8 cellular contexts compared by ENCODE assay signal in genomic region chr10:44974082-44974627, GRCh38. TPM values are rescaled to one million over a fixed set of nuclear protein-coding genes. Genes with fewer than 3 reads are reported as not detected.
DNase-seq lines count a peak whose midpoint lies in the region; ATAC-seq, FAIRE-seq and TF ChIP-seq lines count a peak whose summit lies in the region.

No MANE protein-coding gene starts in this region.

- WGBS in K562 (ENCODE audit: insufficient coverage, low coverage, missing lambda C conversion rate): 27% methylated on average over 7 of the region's 7 CpGs
- WGBS in mesendoderm (ENCODE audit: extremely low coverage, insufficient coverage, low lambda C conversion rate): no CpG with 5 or more reads among the region's 7 CpGs

- H3K23ac ChIP-seq in mesendoderm (ENCODE audit: low read length): peak overlapping the region; percentile 99

- peak overlapping the region; percentile 64 for H3K4ac ChIP-seq in mesendoderm (ENCODE audit: low read depth, low read length)

- CTCF ChIA-PET in K562 (lab: Yijun Ruan, JAX; ENCODE audit: low intra/inter-chr PET ratio): interaction anchor here (0.6 to 3.1 kb wide), 2 partner anchors 17 to 41 kb away, joined by 3 to 32 read pairs; no protein-coding TSS in a partner anchor

- H2BK5ac ChIP-seq in mesendoderm (ENCODE audit: low read length): no peak overlapping the region

- no peak for DNase-seq in stimulated activated naive CD8-positive, alpha-beta T cell treated with anti-CD3 and anti-CD28 coated beads, Interleukin-15, Interleukin-2, amounts not matched to agents 100 U/mL and 50 U/mL, for 24 hours
- DNase-seq in K562 (ENCODE audit: extremely low read depth in 1 of 4, low spot score in 3 of 4) (no peak), mesendoderm (no peak)
- no peak for DNase-seq in stimulated activated CD4-positive, alpha-beta T cell treated with anti-CD3 and anti-CD28 coated beads, Interleukin-2, amount 100 ng/mL, for 48 hours
- no peak for DNase-seq in stimulated activated CD4-positive, alpha-beta T cell treated with anti-CD3 and anti-CD28 coated beads, Interleukin-4, amount 100 ng/mL, for 4 hours
- no peak for DNase-seq in activated CD8-positive, alpha-beta memory T cell treated with anti-CD3 and anti-CD28 coated beads, Interleukin-2, amount 50 U/mL, for 48 hours

- H3K27ac ChIP-seq in K562 (ENCODE audit: extremely low read depth, low read depth, low read length): peak overlapping the region; percentile 51
- H3K27ac ChIP-seq in mesendoderm (ENCODE audit: low read depth, low read length): no peak overlapping the region

- peak overlapping the region; percentile 44 for H3K18ac ChIP-seq in mesendoderm (ENCODE audit: low read length)

- H3K9me3 Mint-ChIP-seq in stimulated activated naive CD8-positive, alpha-beta T cell treated with anti-CD3 and anti-CD28 coated beads, Interleukin-15, Interleukin-2, amounts not matched to agents 100 ng/mL and 50 ng/mL, for 24 hours: no peaks in the 10 kb centered on the region

- H3K79me2 ChIP-seq in K562 (ENCODE audit: control insufficient read depth, insufficient read depth, low read length): no peaks in the 10 kb centered on the region
- H3K79me2 ChIP-seq in mesendoderm (ENCODE audit: control insufficient read depth, insufficient read depth, low read length): no peaks in the 10 kb centered on the region

- no peak for ATAC-seq in stimulated activated naive CD8-positive, alpha-beta T cell treated with anti-CD3 and anti-CD28 coated beads, Interleukin-15, Interleukin-2, amounts not matched to agents 100 U/mL and 50 U/mL, for 24 hours
- ATAC-seq in K562: peak; percentile 2; the same call in 2 of the 3 replicates
- ATAC-seq in GM21717 (IDR thresholded peaks at IDR 0.05; ENCODE audit: unreplicated experiment): no peak

- no peak for TF ChIP-seq POLR2A in K562 (conservative IDR thresholded peaks at IDR 0.05)

- no peaks in the 10 kb centered on the region for H3K36me3 ChIP-seq in K562 (ENCODE audit: control insufficient read depth, insufficient read depth, low read length)
- no peaks in the 10 kb centered on the region for H3K36me3 ChIP-seq in mesendoderm (ENCODE audit: control insufficient read depth, insufficient read depth, low read length)

- no peak for TF ChIP-seq EP300 in K562 (IDR thresholded peaks at IDR 0.05; ENCODE audit: low read length)

- H3K4me3 ChIP-seq in K562 (peak overlapping the region; percentile 35), mesendoderm (ENCODE audit: low read length) (no peak overlapping the region)

- H3K27me3 ChIP-seq in K562 (ENCODE audit: control insufficient read depth in 2 of 2, insufficient read depth in 2 of 2, low read length in 2 of 2): peaks cover 0 to 11% of the 10 kb centered on the region in 2 experiments; a peak in 2 of 5 replicates
- H3K27me3 ChIP-seq in mesendoderm (ENCODE audit: insufficient read depth, low read length, poor library complexity): no peaks in the 10 kb centered on the region

- peak overlapping the region; percentile 18 for H2AK5ac ChIP-seq in mesendoderm (ENCODE audit: low read length)

- no peaks in the 10 kb centered on the region for H3K9me1 ChIP-seq in K562 (ENCODE audit: control insufficient read depth, insufficient read depth, low read length)

- POLR2A ChIA-PET in K562 (lab: Yijun Ruan, JAX): interaction anchor here (0.7 kb wide), 1 partner anchor 10 kb away, joined by 3 read pairs; no protein-coding TSS in a partner anchor

- no peaks in the 10 kb centered on the region for H3K79me1 ChIP-seq in mesendoderm (ENCODE audit: low read length)

- intact Hi-C loops in K562 (cut with micrococcal nuclease): no loop called here

- no peaks in the 10 kb centered on the region for H3K9me3 ChIP-seq in K562 (replicated peaks; ENCODE audit: control insufficient read depth, insufficient read depth, low read depth, low read length)

- H4K5ac ChIP-seq in mesendoderm (ENCODE audit: low read length): no peak overlapping the region

- H3K27ac Mint-ChIP-seq in stimulated activated naive CD8-positive, alpha-beta T cell treated with anti-CD3 and anti-CD28 coated beads, Interleukin-15, Interleukin-2, amounts not matched to agents 100 ng/mL and 50 ng/mL, for 24 hours: no peak overlapping the region

- no peaks in the 10 kb centered on the region for H3K27me3 Mint-ChIP-seq in stimulated activated naive CD8-positive, alpha-beta T cell treated with anti-CD3 and anti-CD28 coated beads, Interleukin-15, Interleukin-2, amounts not matched to agents 100 ng/mL and 50 ng/mL, for 24 hours

- peak overlapping the region; percentile 71 for H3K4me3 Mint-ChIP-seq in stimulated activated naive CD8-positive, alpha-beta T cell treated with anti-CD3 and anti-CD28 coated beads, Interleukin-15, Interleukin-2, amounts not matched to agents 100 ng/mL and 50 ng/mL, for 24 hours

- H3K4me1 Mint-ChIP-seq in stimulated activated naive CD8-positive, alpha-beta T cell treated with anti-CD3 and anti-CD28 coated beads, Interleukin-15, Interleukin-2, amounts not matched to agents 100 ng/mL and 50 ng/mL, for 24 hours (ENCODE audit: low read depth): peaks cover 30% of the 10 kb centered on the region

- no TSS peak for BruUV-seq in K562 (replicated peaks; lab: Mats Ljungman, UMichigan)

- peak overlapping the region; percentile 98 for H2AFZ ChIP-seq in K562 (ENCODE audit: low read depth, low read length)

- H3K36me3 Mint-ChIP-seq in stimulated activated naive CD8-positive, alpha-beta T cell treated with anti-CD3 and anti-CD28 coated beads, Interleukin-15, Interleukin-2, amounts not matched to agents 100 ng/mL and 50 ng/mL, for 24 hours (ENCODE audit: low read depth): no peaks in the 10 kb centered on the region

- no peak for FAIRE-seq in K562 (lab: Jason Lieb, UNC)

- H4K8ac ChIP-seq in mesendoderm (ENCODE audit: low read depth, low read length): no peak overlapping the region

- H3K56ac ChIP-seq in mesendoderm (ENCODE audit: low read length): peak overlapping the region; percentile 94

- in situ Hi-C loops in K562 (cut with MboI): no loop called here

- H4K20me1 ChIP-seq in K562 (replicated peaks; ENCODE audit: control insufficient read depth, insufficient read depth, low read length): no peaks in the 10 kb centered on the region

- H2BK15ac ChIP-seq in mesendoderm (replicated peaks; ENCODE audit: low read depth): no peak overlapping the region

- H3K4me1 ChIP-seq in K562 (replicated peaks in 1 of 2; ENCODE audit: control insufficient read depth in 2 of 2, insufficient read depth in 2 of 2, low read length in 2 of 2) (peaks cover 25 to 44% of the 10 kb centered on the region in 2 experiments), mesendoderm (ENCODE audit: control insufficient read depth, low read depth, low read length) (peaks cover 15% of the 10 kb centered on the region)

- H2BK120ac ChIP-seq in mesendoderm (ENCODE audit: low read depth, low read length): no peak overlapping the region

- peak overlapping the region; percentile 59 to 90 for H3K9ac ChIP-seq in K562 (ENCODE audit: insufficient read depth in 1 of 2, low read depth in 2 of 2, low read length in 2 of 2)
- peak overlapping the region; percentile 82 for H3K9ac ChIP-seq in mesendoderm (ENCODE audit: low read length)

- peak overlapping the region; percentile 79 for H3K4me2 ChIP-seq in K562 (ENCODE audit: insufficient read depth, low read length)
- H3K4me2 ChIP-seq in mesendoderm (ENCODE audit: low read length): peak overlapping the region; percentile 51

- no peak for TF ChIP-seq CTCF in K562 (IDR thresholded peaks at IDR 0.05 in 2 of 3, conservative IDR thresholded peaks at IDR 0.05 in 1 of 3; ENCODE audit: insufficient read depth in 2 of 3, low read depth in 1 of 3, low read length in 3 of 3)

- TF ChIP-seq RAD21 in K562 (CRISPR knock-in tag; conservative IDR thresholded peaks at IDR 0.05 in 1 of 2, IDR thresholded peaks at IDR 0.05 in 1 of 2): no peak

RNA-seq across cellular contexts. Expression of gene DEPP1, which starts 4.5 kb away (rescaled TPM):
- 0.32 and 3.0 TPM in 2 replicates for total RNA-seq in K562 (2011; cell fraction: chromatin; rRNA removed; ENCODE audit: low replicate concordance)
- 2.4 and 4.7 TPM in 2 replicates for total RNA-seq in K562 (2011; cell fraction: nucleolus; rRNA removed)
- total RNA-seq in K562 (2011; cell fraction: nucleoplasm; rRNA removed): 1.5 and 2.3 TPM in 2 replicates
- 0.33 and 0.54 TPM in 2 replicates for total RNA-seq in K562 (2014; rRNA removed)
- total RNA-seq in K562 (2014; rRNA removed; fragmentation: Illumina TruSeq; extraction: Trizol): 0.06 and 0.07 TPM in 2 replicates
- 0.11 and 0.18 TPM in 2 replicates for total RNA-seq in K562 (2015; rRNA removed; fragmentation: Illumina TruSeq; extraction: Trizol)
- 0.34 and 0.40 TPM in 2 replicates for total RNA-seq in K562 (2021)
- polyA plus RNA-seq in K562 (2011; rRNA removed): 0.42 and 1.1 TPM in 2 replicates
- polyA plus RNA-seq in K562 (2011; cell fraction: cytosol; rRNA removed): 1.3 and 1.5 TPM in 2 replicates
- 0.47 and 1.1 TPM in 2 replicates for polyA plus RNA-seq in K562 (2011; cell fraction: nucleus; rRNA removed)
- polyA plus RNA-seq in K562 (2012): 0.46 and 1.3 TPM in 2 replicates
- polyA plus RNA-seq in K562 (2014; fragmentation: Illumina TruSeq; extraction: Trizol): 0.19 TPM in 2 replicates
- polyA plus RNA-seq in K562 (2014; fragmentation: Nextera tagmentation; extraction: Ambion mirVana): under 1 TPM in 1 of 2 experiments, not detected in 1; 0.04 TPM
- polyA plus RNA-seq in K562 (2014; rRNA removed): 0.21 and 0.26 TPM in 2 replicates
- 0.77 and 1.1 TPM in 2 replicates for polyA minus RNA-seq in K562 (2011; rRNA and poly(A)+ RNA removed)
- polyA minus RNA-seq in K562 (2011; cell fraction: cytosol; rRNA and poly(A)+ RNA removed): 0.76 and 1.8 TPM in 2 replicates
- polyA minus RNA-seq in K562 (2011; cell fraction: nucleus; rRNA and poly(A)+ RNA removed): 1.9 and 3.2 TPM in 2 replicates
- polyA plus RNA-seq in mesendoderm (2013, experiment 1 of 2): 0.10 TPM
- 0.10 TPM for polyA plus RNA-seq in mesendoderm (2013, experiment 2 of 2)

RNA-seq across cellular contexts. Expression of gene RASSF4, which starts 14.6 kb away (rescaled TPM):
- total RNA-seq in K562 (2011; cell fraction: chromatin; rRNA removed; ENCODE audit: low replicate concordance): 0.21 and 0.58 TPM in 2 replicates
- 0.17 and 0.66 TPM in 2 replicates for total RNA-seq in K562 (2011; cell fraction: nucleolus; rRNA removed)
- total RNA-seq in K562 (2011; cell fraction: nucleoplasm; rRNA removed): 0.15 and 0.29 TPM in 2 replicates
- 0.04 and 0.09 TPM in 2 replicates for total RNA-seq in K562 (2014; rRNA removed)
- total RNA-seq in K562 (2014; rRNA removed; fragmentation: Illumina TruSeq; extraction: Trizol): not detected in 2 replicates
- not detected in 2 replicates for total RNA-seq in K562 (2015; rRNA removed; fragmentation: Illumina TruSeq; extraction: Trizol)
- 0.18 and 0.62 TPM in 2 replicates for total RNA-seq in K562 (2021)
- 0.05 and 0.13 TPM in 2 replicates for polyA plus RNA-seq in K562 (2011; rRNA removed)
- 0.04 and 0.30 TPM in 2 replicates for polyA plus RNA-seq in K562 (2011; cell fraction: cytosol; rRNA removed)
- polyA plus RNA-seq in K562 (2011; cell fraction: nucleus; rRNA removed): 0.25 and 0.30 TPM in 2 replicates
- polyA plus RNA-seq in K562 (2012): 0.20 and 0.68 TPM in 2 replicates
- 0.10 TPM in 1 of 2 replicates, not detected in the other for polyA plus RNA-seq in K562 (2014; fragmentation: Illumina TruSeq; extraction: Trizol)
- under 1 TPM in 1 of 2 experiments, not detected in 1; 0.01 TPM for polyA plus RNA-seq in K562 (2014; fragmentation: Nextera tagmentation; extraction: Ambion mirVana)
- 0.13 TPM in 1 of 2 replicates, not detected in the other for polyA plus RNA-seq in K562 (2014; rRNA removed)
- not detected in 2 replicates for polyA minus RNA-seq in K562 (2011; rRNA and poly(A)+ RNA removed)
- not detected in 2 replicates for polyA minus RNA-seq in K562 (2011; cell fraction: cytosol; rRNA and poly(A)+ RNA removed)
- polyA minus RNA-seq in K562 (2011; cell fraction: nucleus; rRNA and poly(A)+ RNA removed): not detected in 2 replicates
- 3.1 TPM for polyA plus RNA-seq in mesendoderm (2013, experiment 1 of 2)
- polyA plus RNA-seq in mesendoderm (2013, experiment 2 of 2): 3.9 TPM

RNA-seq across cellular contexts. Expression of gene ZNF22, which starts 26.6 kb away (rescaled TPM):
- total RNA-seq in K562 (2011; cell fraction: chromatin; rRNA removed; ENCODE audit: low replicate concordance): 6.0 and 13.6 TPM in 2 replicates
- 5.3 and 7.1 TPM in 2 replicates for total RNA-seq in K562 (2011; cell fraction: nucleolus; rRNA removed)
- total RNA-seq in K562 (2011; cell fraction: nucleoplasm; rRNA removed): 9.9 and 11.2 TPM in 2 replicates
- total RNA-seq in K562 (2014; rRNA removed): 35.9 and 36.2 TPM in 2 replicates
- total RNA-seq in K562 (2014; rRNA removed; fragmentation: Illumina TruSeq; extraction: Trizol): 68.4 and 69.4 TPM in 2 replicates
- 47.9 and 48.6 TPM in 2 replicates for total RNA-seq in K562 (2015; rRNA removed; fragmentation: Illumina TruSeq; extraction: Trizol)
- 40.5 and 52.9 TPM in 2 replicates for total RNA-seq in K562 (2021)
- polyA plus RNA-seq in K562 (2011; rRNA removed): 39.2 and 51.2 TPM in 2 replicates
- polyA plus RNA-seq in K562 (2011; cell fraction: cytosol; rRNA removed): 9.3 and 18.6 TPM in 2 replicates
- 7.4 and 12.9 TPM in 2 replicates for polyA plus RNA-seq in K562 (2011; cell fraction: nucleus; rRNA removed)
- 38.3 and 41.5 TPM in 2 replicates for polyA plus RNA-seq in K562 (2012)
- 51.3 and 62.2 TPM in 2 replicates for polyA plus RNA-seq in K562 (2014; fragmentation: Illumina TruSeq; extraction: Trizol)
- 10 to 100 TPM; 92.2 to 98.7 TPM for polyA plus RNA-seq in K562 (2014; fragmentation: Nextera tagmentation; extraction: Ambion mirVana)
- 42.4 and 60.4 TPM in 2 replicates for polyA plus RNA-seq in K562 (2014; rRNA removed)
- 19.0 and 19.4 TPM in 2 replicates for polyA minus RNA-seq in K562 (2011; rRNA and poly(A)+ RNA removed)
- polyA minus RNA-seq in K562 (2011; cell fraction: cytosol; rRNA and poly(A)+ RNA removed): 5.3 and 8.3 TPM in 2 replicates
- 5.3 and 11.1 TPM in 2 replicates for polyA minus RNA-seq in K562 (2011; cell fraction: nucleus; rRNA and poly(A)+ RNA removed)
- 64.7 TPM for polyA plus RNA-seq in mesendoderm (2013, experiment 1 of 2)
- polyA plus RNA-seq in mesendoderm (2013, experiment 2 of 2): 63.5 TPM
